1 cellular context compared by ENCODE assay signal in genomic region chr14:64937176-64937820, GRCh38.
TF ChIP-seq lines count a peak whose summit lies in the region.

No MANE protein-coding gene starts in this region.

TF ChIP-seq in endothelial cell of umbilical vein, 7 proteins besides CTCF, POLR2A, EP300 and RAD21:
- no peak for TF ChIP-seq EZH2 (IDR thresholded peaks at IDR 0.05; ENCODE audit: borderline replicate concordance, low read depth, low read length, severe bottlenecking)
- no peak for TF ChIP-seq MAX (IDR thresholded peaks at IDR 0.05; ENCODE audit: insufficient read depth, insufficient read length)
- TF ChIP-seq FOS (IDR thresholded peaks at IDR 0.05; ENCODE audit: borderline replicate concordance, insufficient read depth, low read length), result no peak
- TF ChIP-seq MYC (IDR thresholded peaks at IDR 0.05; ENCODE audit: low read depth, low read length), result no peak
- TF ChIP-seq POLR2AphosphoS5 (IDR thresholded peaks at IDR 0.05; ENCODE audit: insufficient read depth, low read depth, low read length), result no peak
- TF ChIP-seq GATA2 (IDR thresholded peaks at IDR 0.05; ENCODE audit: insufficient read depth, insufficient read length, low read depth, low read length), result no peak
- no peak for TF ChIP-seq JUN (IDR thresholded peaks at IDR 0.05; ENCODE audit: borderline replicate concordance, insufficient read depth, insufficient read length, low read depth)
